ENCODE assay signal across 8 cellular contexts in the genomic region with DNA sequence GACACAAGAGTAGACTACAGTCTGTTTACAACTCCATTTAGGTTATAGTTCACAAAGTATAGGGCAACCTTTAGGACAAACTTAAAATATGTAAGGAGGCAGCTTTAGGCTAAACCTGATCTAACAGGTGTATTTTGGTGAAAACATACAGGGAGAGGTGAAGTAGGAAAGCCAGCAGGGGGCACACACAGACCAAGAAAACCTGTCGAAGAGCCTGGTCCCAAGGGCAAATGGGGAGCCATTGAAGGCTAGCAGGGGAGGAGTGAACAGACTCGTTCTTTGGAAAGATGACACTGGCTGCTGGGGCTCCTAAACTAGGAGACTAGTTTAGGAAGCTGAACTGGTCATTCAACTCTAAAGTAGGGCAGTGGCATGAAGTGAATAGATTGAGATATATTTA.
A peak's percentile ranks its signal among the peaks of the same experiment; 100 is the strongest.
DNase-seq lines count a peak whose midpoint lies in the region; ATAC-seq, FAIRE-seq and TF ChIP-seq lines count a peak whose summit lies in the region.

No MANE protein-coding gene starts in this region.

- ATAC-seq in GM18870 (IDR thresholded peaks at IDR 0.05; ENCODE audit: unreplicated experiment): no peak

- peaks cover 57% of the 10 kb centered on the region for H3K27me3 ChIP-seq in left ventricle myocardium inferior (ENCODE audit: low read depth)

- H3K4me3 ChIP-seq in left ventricle myocardium inferior: no peak overlapping the region

- H3K4me1 ChIP-seq in left ventricle myocardium inferior: no peaks in the 10 kb centered on the region

- H3K9me3 ChIP-seq in left ventricle myocardium inferior (replicated peaks): peaks cover 13% of the 10 kb centered on the region

- peak; percentile 51 for TF ChIP-seq CTCF in left ventricle myocardium inferior (IDR thresholded peaks at IDR 0.05; ENCODE audit: borderline replicate concordance)

- no peaks in the 10 kb centered on the region for H3K36me3 ChIP-seq in left ventricle myocardium inferior

- DNase-seq in NCI-H187 (lab: John Stamatoyannopoulos, UW) (peak; percentile 35 to 43), NCI-H187 treated with DMSO at 0.1 percent for 48 hours (lab: John Stamatoyannopoulos, UW) (no peak), NCI-H2029 (lab: John Stamatoyannopoulos, UW) (peak; percentile 61), left ventricle myocardium inferior (peak; percentile 16), frontal cortex (ENCODE audit: low spot score in 2 of 2) (no peak)
- DNase-seq in activated CD8-positive, alpha-beta memory T cell treated with anti-CD3 and anti-CD28 coated beads for 1 hour (ENCODE audit: extremely low read depth in 1 of 2, low read depth in 1 of 2): peak; percentile 1
- peak; percentile 16 for DNase-seq in stimulated activated CD4-positive, alpha-beta T cell treated with anti-CD3 and anti-CD28 coated beads, Interleukin-1b, Interleukin-23, amount 100 ng/mL, for 48 hours

- no peak for FAIRE-seq in frontal cortex (lab: Jason Lieb, UNC)

- H3K27ac ChIP-seq in left ventricle myocardium inferior (replicated peaks): no peak overlapping the region

- intact Hi-C loops in left ventricle myocardium inferior (cut with micrococcal nuclease): no loop called here

Comparison
In these comparisons a context has a peak if more than half of its experiments do, and no peak if none do; other contexts are left out.
1. DNase-seq: peak in NCI-H187 (2 of 2), NCI-H2029 (single experiment), activated CD8-positive, alpha-beta memory T cell treated with anti-CD3 and anti-CD28 coated beads for 1 hour (2 of 2), left ventricle myocardium inferior (single experiment) and stimulated activated CD4-positive, alpha-beta T cell treated with anti-CD3 and anti-CD28 coated beads, Interleukin-1b, Interleukin-23, amount 100 ng/mL, for 48 hours (single experiment); none in NCI-H187 treated with DMSO at 0.1 percent for 48 hours (single experiment) and frontal cortex (0 of 2).